Comparison of ENCODE assay signal across 27 cellular contexts in genomic region chr18:40813116-40813515, GRCh38.
"Had no signal": no experiment of that assay in that cellular context is flagged by ENCODE, and none has a peak within 500 bp of the region (broad histone marks: within the 10 kb centered on the region; RNA-seq: fewer than 3 reads in every experiment).

No MANE protein-coding gene starts in this region.

- H3K27me3 Mint-ChIP-seq: activated naive CD8-positive, alpha-beta T cell; dendritic cell treated with granulocyte-macrophage colony-stimulating factor and Interleukin-4, amounts not matched to agents 40 ng/mL and 50 ng/mL, for 4 days; naive thymus-derived CD4-positive, alpha-beta T cell had no signal

- H2AFZ ChIP-seq: hepatocyte had no signal

- H3K27me3 ChIP-seq: adrenal gland, ascending aorta, esophagus squamous epithelium, gastroesophageal sphincter, hepatocyte, pancreas, sigmoid colon, spleen, transverse colon had no signal

- FAIRE-seq: kidney, pancreas had no signal

- H3K4me1 ChIP-seq: adrenal gland, ascending aorta, esophagus squamous epithelium, gastroesophageal sphincter, pancreas, prostate gland, sigmoid colon, spleen, transverse colon had no signal

- H3K79me2 ChIP-seq: hepatocyte had no signal

- H3K36me3 Mint-ChIP-seq: activated naive CD8-positive, alpha-beta T cell; naive thymus-derived CD4-positive, alpha-beta T cell had no signal

- H3K4me2 ChIP-seq: hepatocyte had no signal

- H3K4me3 Mint-ChIP-seq: activated naive CD8-positive, alpha-beta T cell; activated T-cell treated with anti-CD3 and anti-CD28 coated beads, Interleukin-2, amount 50 U/mL, for 72 hours; dendritic cell treated with granulocyte-macrophage colony-stimulating factor and Interleukin-4, amounts not matched to agents 40 ng/mL and 50 ng/mL, for 4 days; endodermal cell; naive thymus-derived CD4-positive, alpha-beta T cell; T-helper 2 cell treated with Interferon-gamma antibody and Interleukin-4, amounts not matched to agents 5 μg/mL and 100 μg/mL, for 36 hours had no signal

- H3K27ac ChIP-seq: adrenal gland, ascending aorta, esophagus squamous epithelium, gastroesophageal sphincter, hepatocyte, pancreas, prostate gland, sigmoid colon, spleen, transverse colon, VCaP had no signal

- DNase-seq: activated CD4-positive, alpha-beta T cell treated with anti-CD3 and anti-CD28 coated beads for 4 hours; activated CD4-positive, alpha-beta T cell treated with anti-CD3 and anti-CD28 coated beads, Interleukin-2, amount 50 U/mL, for 4 hours; activated naive CD4-positive, alpha-beta T cell treated with Interleukin-2 at 50 U/mL for 16 hours; activated T-cell treated with anti-CD3 and anti-CD28 coated beads for 4 hours; activated T-cell treated with anti-CD3 and anti-CD28 coated beads, Interleukin-2, amount 50 U/mL, for 72 hours; adrenal gland; central memory CD4-positive, alpha-beta T cell; endodermal cell; esophagus squamous epithelium; kidney; left colon; mammary epithelial cell; naive thymus-derived CD4-positive, alpha-beta T cell; pancreas; sigmoid colon; spleen; stimulated activated naive CD4-positive, alpha-beta T cell; T-helper 1 cell; transverse colon had no signal

- H3K36me3 ChIP-seq: adrenal gland, ascending aorta, esophagus squamous epithelium, gastroesophageal sphincter, pancreas, prostate gland, sigmoid colon, spleen, transverse colon had no signal

- H3K4me3 ChIP-seq: adrenal gland, ascending aorta, esophagus squamous epithelium, gastroesophageal sphincter, hepatocyte, pancreas, prostate gland, sigmoid colon, spleen, transverse colon had no signal

- H3K9me3 Mint-ChIP-seq: dendritic cell treated with granulocyte-macrophage colony-stimulating factor and Interleukin-4, amounts not matched to agents 40 ng/mL and 50 ng/mL, for 4 days; endodermal cell had no signal

- H3K9me3 ChIP-seq: adrenal gland, ascending aorta, esophagus squamous epithelium, gastroesophageal sphincter, pancreas, prostate gland, sigmoid colon, transverse colon had no signal

- H3K27ac Mint-ChIP-seq: activated naive CD8-positive, alpha-beta T cell; activated T-cell treated with anti-CD3 and anti-CD28 coated beads, Interleukin-2, amount 50 U/mL, for 72 hours; dendritic cell treated with granulocyte-macrophage colony-stimulating factor and Interleukin-4, amounts not matched to agents 40 ng/mL and 50 ng/mL, for 4 days; endodermal cell; naive thymus-derived CD4-positive, alpha-beta T cell; T-helper 2 cell treated with Interferon-gamma antibody and Interleukin-4, amounts not matched to agents 5 μg/mL and 100 μg/mL, for 36 hours had no signal

- H3K4me1 Mint-ChIP-seq: endodermal cell; naive thymus-derived CD4-positive, alpha-beta T cell had no signal
